ENCODE assay signal across 9 cellular contexts in the genomic region with DNA sequence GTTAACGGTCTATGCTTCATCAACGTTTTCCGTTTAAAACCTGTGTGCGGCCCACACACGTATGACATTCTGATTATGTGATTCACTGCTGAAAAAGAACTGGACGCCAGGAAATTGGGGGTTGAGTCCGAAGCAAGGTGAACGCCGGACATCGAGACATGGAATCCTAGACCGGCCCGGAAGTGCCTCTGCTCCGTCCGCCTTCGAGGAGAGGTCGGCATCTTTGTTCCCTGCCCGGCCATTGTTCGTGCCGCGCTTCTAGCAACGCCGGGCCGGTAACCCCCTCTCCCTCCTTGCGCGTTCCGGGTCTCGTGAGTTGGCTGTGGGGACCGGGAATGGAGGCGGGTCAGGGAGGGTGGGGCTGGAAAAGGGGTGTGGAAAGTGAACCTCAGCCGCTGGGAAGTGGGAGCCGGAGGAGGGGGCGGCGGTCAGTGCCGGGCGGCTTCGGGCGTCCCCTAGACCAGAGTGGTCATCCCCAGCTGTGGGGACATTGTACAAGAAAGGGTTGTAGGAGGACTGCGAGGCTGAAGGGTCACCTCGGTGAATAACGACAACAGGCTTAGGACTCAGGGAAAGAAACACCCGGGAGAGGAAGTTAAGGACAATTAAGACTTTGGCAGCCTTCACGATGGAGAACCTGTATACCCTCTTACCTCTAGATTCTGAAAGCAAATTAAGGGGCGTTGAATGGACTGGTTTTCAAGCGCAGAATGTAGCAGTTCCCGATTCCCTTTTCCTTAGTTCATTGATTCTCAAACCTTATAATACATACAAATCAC. TPM values are rescaled to one million over a fixed set of nuclear protein-coding genes. Genes with fewer than 3 reads are reported as not detected.
DNase-seq lines count a peak whose midpoint lies in the region; TF ChIP-seq lines count a peak whose summit lies in the region.
"Had no signal": no experiment of that assay in that cellular context is flagged by ENCODE, and none has a peak within 500 bp of the region (broad histone marks: within the 10 kb centered on the region; RNA-seq: fewer than 3 reads in every experiment).

ZSCAN9 (plus strand) TSS at position 220 of the 779 bp plus-strand sequence. CDS start 1,810 bp downstream, outside the sequence.

- no peak for TF ChIP-seq CTCF in NB4 (IDR thresholded peaks at IDR 0.05; ENCODE audit: low read depth, low read length)
- TF ChIP-seq CTCF in retinal pigment epithelial cell (conservative IDR thresholded peaks at IDR 0.05; ENCODE audit: low read depth, low read length): no peak

- no peaks in the 10 kb centered on the region for H3K9me3 ChIP-seq in iPS-15b (ENCODE audit: control insufficient read depth, insufficient read depth, low read length)

- peak; percentile 52 for TF ChIP-seq POLR2A in NB4 (IDR thresholded peaks at IDR 0.05; ENCODE audit: extremely low read depth, insufficient read length)

- H3K36me3 ChIP-seq in iPS-15b (ENCODE audit: control insufficient read depth, insufficient read depth, low read length): peaks cover 10% of the 10 kb centered on the region

- peak within 1 kb of the TSS; percentile 66 for H3K9ac ChIP-seq in iPS-15b (ENCODE audit: low read depth, low read length)

- DNase-seq in SIG-M5 treated with dmso at 0.1 percent for 504 hours (lab: John Stamatoyannopoulos, UW; ENCODE audit: unreplicated experiment): peak; percentile 62
- DNase-seq in SIG-M5 (lab: John Stamatoyannopoulos, UW): no peak
- DNase-seq in HEK293T (ENCODE audit: extremely low spot score): peak; percentile 81
- peak; percentile 90 for DNase-seq in NB4 (ENCODE audit: low read depth)
- peak; percentile 79 for DNase-seq in SK-MEL-5 (ENCODE audit: low read depth, low spot score)
- DNase-seq in T47D (ENCODE audit: low read depth in 1 of 2, low spot score in 1 of 2): peak; percentile 45 to 91
- peak; percentile 58 for DNase-seq in retinal pigment epithelial cell (ENCODE audit: low read depth)
- DNase-seq: DND-41 had no signal

- POLR2A ChIA-PET in HEK293T (lab: Yijun Ruan, JAX): interaction anchor here (0.6 to 3.5 kb wide), 6 partner anchors 23 to 110 kb away, joined by 3 to 13 read pairs (median 4); partner anchors contain the start of genes PGBD1, ZKSCAN4 and ZKSCAN8

- in situ Hi-C loops in SK-MEL-5 (cut with HindIII; ENCODE audit: low pct_unique_long_range_greater_than_20kb, low sequenced_read_pairs): no loop called here
- in situ Hi-C loops in T47D (cut with HindIII; ENCODE audit: low pct_unique_long_range_greater_than_20kb, low sequenced_read_pairs): no loop called here

- H3K4me1 ChIP-seq in iPS-15b (ENCODE audit: control insufficient read depth, insufficient read depth, low read length): peaks cover 3% of the 10 kb centered on the region

- H3K4me3 ChIP-seq in NB4 (ENCODE audit: low read depth, low read length): peak within 1 kb of the TSS; percentile 93
- H3K4me3 ChIP-seq in iPS-15b (ENCODE audit: low read depth, low read length): peak within 1 kb of the TSS; percentile 94
- H3K4me3 ChIP-seq in retinal pigment epithelial cell (ENCODE audit: low read length): peak within 1 kb of the TSS; percentile 91

- peaks cover 40% of the 10 kb centered on the region for H3K27me3 ChIP-seq in iPS-15b (ENCODE audit: control insufficient read depth, insufficient read depth, low read length)

- CTCF ChIA-PET in HEK293T (lab: Yijun Ruan, JAX): no interaction called here

TF ChIP-seq in HEK293T, 16 proteins besides CTCF, POLR2A, EP300 and RAD21:
- TF ChIP-seq SP1 (IDR thresholded peaks at IDR 0.05): no peak
- no peak for TF ChIP-seq FOXA1 (IDR thresholded peaks at IDR 0.05)
- no peak for TF ChIP-seq FOXM1 (IDR thresholded peaks at IDR 0.05; ENCODE audit: borderline replicate concordance)
- no peak for TF ChIP-seq PKNOX1 (IDR thresholded peaks at IDR 0.05)
- peak; percentile 44 for TF ChIP-seq L3MBTL2 (conservative IDR thresholded peaks at IDR 0.05)
- no peak for TF ChIP-seq FOXK2 (IDR thresholded peaks at IDR 0.05)
- peak; percentile 68; the same call in 1 of the 2 replicates for TF ChIP-seq ARNT (IDR thresholded peaks at IDR 0.05)
- peak; percentile 56; the same call in 1 of the 2 replicates for TF ChIP-seq CTBP1 (IDR thresholded peaks at IDR 0.05; ENCODE audit: borderline replicate concordance)
- no peak for TF ChIP-seq SUZ12 (IDR thresholded peaks at IDR 0.05)
- TF ChIP-seq ELF4 (IDR thresholded peaks at IDR 0.05): peak; percentile 63
- TF ChIP-seq NFRKB (IDR thresholded peaks at IDR 0.05): peak; percentile 83
- no peak for TF ChIP-seq LEF1 (IDR thresholded peaks at IDR 0.05; ENCODE audit: borderline replicate concordance)
- no peak for TF ChIP-seq TARDBP (IDR thresholded peaks at IDR 0.05)
- no peak for TF ChIP-seq BHLHE40 (IDR thresholded peaks at IDR 0.05; ENCODE audit: borderline replicate concordance)
- TF ChIP-seq ZNF384 (IDR thresholded peaks at IDR 0.05): no peak
- no peak for TF ChIP-seq HDGF (IDR thresholded peaks at IDR 0.05; ENCODE audit: borderline replicate concordance)

RNA-seq across cellular contexts. Expression of gene ZSCAN9, which starts in this region (rescaled TPM):
- 9.0 and 9.9 TPM in 2 replicates for total RNA-seq in SK-MEL-5 (2014; rRNA removed; shearing (Covaris generic))
- polyA plus RNA-seq in SK-MEL-5 (2015; cell fraction: cytosol; rRNA removed): 7.8 and 9.4 TPM in 2 replicates
- polyA plus RNA-seq in SK-MEL-5 (2015; cell fraction: nucleus; rRNA removed): 69.3 and 78.2 TPM in 2 replicates
